Comparison of ENCODE assay signal across 1 cellular context in the genomic region with DNA sequence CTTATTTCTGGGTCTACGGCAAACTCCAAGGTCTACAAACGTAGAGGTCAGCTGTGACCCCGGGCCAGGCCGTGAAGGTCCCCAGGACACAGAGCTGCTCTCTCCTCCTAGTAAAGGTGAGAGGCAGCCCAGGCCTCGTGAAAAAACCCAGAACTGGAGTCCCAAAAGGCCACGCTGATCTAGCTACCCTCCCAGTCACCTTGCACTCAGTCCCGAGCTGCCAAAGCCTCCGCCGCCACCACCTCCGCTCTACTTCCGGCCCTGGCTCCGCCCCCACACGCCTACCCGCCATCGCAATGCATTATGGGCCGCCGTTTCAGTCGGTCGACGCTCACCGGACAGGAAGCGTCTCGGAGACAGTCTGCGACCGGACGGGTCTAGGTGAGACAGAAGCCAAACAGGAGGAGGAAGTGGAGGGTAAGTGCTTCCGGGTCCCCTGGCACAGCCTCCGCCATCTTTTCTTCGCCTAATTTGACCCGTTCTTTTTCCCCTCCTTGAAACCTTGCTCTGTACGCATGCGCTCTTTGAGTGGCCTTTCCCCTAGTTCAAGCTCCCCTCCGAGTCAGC.
TF ChIP-seq lines count a peak whose summit lies in the region.

A gene with protein sequence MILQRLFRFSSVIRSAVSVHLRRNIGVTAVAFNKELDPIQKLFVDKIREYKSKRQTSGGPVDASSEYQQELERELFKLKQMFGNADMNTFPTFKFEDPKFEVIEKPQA (minus strand): TSS at position 251 of the 567 bp plus-strand sequence. CDS start 5,110 bp downstream, outside the sequence.
A gene (plus strand): TSS at position 319 of the 567 bp plus-strand sequence. CDS start 6,627 bp downstream, outside the sequence.

TF ChIP-seq in HepG2, 621 proteins besides CTCF, POLR2A, EP300 and RAD21 (continued from another document and continues in another):
- TF ChIP-seq, protein P1, sequence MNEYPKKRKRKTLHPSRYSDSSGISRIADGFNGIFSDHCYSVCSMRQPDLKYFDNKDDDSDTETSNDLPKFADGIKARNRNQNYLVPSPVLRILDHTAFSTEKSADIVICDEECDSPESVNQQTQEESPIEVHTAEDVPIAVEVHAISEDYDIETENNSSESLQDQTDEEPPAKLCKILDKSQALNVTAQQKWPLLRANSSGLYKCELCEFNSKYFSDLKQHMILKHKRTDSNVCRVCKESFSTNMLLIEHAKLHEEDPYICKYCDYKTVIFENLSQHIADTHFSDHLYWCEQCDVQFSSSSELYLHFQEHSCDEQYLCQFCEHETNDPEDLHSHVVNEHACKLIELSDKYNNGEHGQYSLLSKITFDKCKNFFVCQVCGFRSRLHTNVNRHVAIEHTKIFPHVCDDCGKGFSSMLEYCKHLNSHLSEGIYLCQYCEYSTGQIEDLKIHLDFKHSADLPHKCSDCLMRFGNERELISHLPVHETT (CRISPR knock-in tag; conservative IDR thresholded peaks at IDR 0.05), result peak; percentile 100
- TF ChIP-seq, protein P2, sequence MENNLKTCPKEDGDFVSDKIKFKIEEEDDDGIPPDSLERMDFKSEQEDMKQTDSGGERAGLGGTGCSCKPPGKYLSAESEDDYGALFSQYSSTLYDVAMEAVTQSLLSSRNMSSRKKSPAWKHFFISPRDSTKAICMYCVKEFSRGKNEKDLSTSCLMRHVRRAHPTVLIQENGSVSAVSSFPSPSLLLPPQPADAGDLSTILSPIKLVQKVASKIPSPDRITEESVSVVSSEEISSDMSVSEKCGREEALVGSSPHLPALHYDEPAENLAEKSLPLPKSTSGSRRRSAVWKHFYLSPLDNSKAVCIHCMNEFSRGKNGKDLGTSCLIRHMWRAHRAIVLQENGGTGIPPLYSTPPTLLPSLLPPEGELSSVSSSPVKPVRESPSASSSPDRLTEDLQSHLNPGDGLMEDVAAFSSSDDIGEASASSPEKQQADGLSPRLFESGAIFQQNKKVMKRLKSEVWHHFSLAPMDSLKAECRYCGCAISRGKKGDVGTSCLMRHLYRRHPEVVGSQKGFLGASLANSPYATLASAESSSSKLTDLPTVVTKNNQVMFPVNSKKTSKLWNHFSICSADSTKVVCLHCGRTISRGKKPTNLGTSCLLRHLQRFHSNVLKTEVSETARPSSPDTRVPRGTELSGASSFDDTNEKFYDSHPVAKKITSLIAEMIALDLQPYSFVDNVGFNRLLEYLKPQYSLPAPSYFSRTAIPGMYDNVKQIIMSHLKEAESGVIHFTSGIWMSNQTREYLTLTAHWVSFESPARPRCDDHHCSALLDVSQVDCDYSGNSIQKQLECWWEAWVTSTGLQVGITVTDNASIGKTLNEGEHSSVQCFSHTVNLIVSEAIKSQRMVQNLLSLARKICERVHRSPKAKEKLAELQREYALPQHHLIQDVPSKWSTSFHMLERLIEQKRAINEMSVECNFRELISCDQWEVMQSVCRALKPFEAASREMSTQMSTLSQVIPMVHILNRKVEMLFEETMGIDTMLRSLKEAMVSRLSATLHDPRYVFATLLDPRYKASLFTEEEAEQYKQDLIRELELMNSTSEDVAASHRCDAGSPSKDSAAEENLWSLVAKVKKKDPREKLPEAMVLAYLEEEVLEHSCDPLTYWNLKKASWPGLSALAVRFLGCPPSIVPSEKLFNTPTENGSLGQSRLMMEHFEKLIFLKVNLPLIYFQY (CRISPR knock-in tag; IDR thresholded peaks at IDR 0.05; ENCODE audit: borderline replicate concordance), result no peak
- TF ChIP-seq, protein P3, sequence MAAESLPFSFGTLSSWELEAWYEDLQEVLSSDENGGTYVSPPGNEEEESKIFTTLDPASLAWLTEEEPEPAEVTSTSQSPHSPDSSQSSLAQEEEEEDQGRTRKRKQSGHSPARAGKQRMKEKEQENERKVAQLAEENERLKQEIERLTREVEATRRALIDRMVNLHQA (CRISPR knock-in tag; IDR thresholded peaks at IDR 0.05), result no peak
- TF ChIP-seq, protein P4, sequence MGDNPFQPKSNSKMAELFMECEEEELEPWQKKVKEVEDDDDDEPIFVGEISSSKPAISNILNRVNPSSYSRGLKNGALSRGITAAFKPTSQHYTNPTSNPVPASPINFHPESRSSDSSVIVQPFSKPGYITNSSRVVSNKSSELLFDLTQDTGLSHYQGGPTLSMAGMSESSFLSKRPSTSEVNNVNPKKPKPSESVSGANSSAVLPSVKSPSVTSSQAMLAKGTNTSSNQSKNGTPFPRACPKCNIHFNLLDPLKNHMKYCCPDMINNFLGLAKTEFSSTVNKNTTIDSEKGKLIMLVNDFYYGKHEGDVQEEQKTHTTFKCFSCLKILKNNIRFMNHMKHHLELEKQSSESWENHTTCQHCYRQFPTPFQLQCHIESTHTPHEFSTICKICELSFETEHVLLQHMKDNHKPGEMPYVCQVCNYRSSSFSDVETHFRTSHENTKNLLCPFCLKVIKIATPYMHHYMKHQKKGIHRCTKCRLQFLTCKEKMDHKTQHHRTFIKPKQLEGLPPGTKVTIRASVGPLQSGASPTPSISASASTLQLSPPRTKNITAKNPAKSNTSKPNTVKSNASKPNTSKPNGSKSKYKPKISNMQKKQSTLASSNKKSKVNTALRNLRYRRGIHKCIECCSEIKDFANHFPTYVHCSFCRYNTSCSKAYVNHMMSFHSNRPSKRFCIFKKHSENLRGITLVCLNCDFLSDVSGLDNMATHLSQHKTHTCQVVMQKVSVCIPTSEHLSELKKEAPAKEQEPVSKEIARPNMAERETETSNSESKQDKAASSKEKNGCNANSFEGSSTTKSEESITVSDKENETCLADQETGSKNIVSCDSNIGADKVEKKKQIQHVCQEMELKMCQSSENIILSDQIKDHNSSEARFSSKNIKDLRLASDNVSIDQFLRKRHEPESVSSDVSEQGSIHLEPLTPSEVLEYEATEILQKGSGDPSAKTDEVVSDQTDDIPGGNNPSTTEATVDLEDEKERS (CRISPR knock-in tag; IDR thresholded peaks at IDR 0.05), result peak; percentile 80
- no peak for TF ChIP-seq ZNF460 (CRISPR knock-in tag; IDR thresholded peaks at IDR 0.05; ENCODE audit: borderline replicate concordance)
- no peak for TF ChIP-seq ZNF619 (CRISPR knock-in tag; IDR thresholded peaks at IDR 0.05)
- TF ChIP-seq, protein P5, sequence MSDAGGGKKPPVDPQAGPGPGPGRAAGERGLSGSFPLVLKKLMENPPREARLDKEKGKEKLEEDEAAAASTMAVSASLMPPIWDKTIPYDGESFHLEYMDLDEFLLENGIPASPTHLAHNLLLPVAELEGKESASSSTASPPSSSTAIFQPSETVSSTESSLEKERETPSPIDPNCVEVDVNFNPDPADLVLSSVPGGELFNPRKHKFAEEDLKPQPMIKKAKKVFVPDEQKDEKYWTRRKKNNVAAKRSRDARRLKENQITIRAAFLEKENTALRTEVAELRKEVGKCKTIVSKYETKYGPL (CRISPR knock-in tag; IDR thresholded peaks at IDR 0.05), result no peak
- TF ChIP-seq, protein P6, sequence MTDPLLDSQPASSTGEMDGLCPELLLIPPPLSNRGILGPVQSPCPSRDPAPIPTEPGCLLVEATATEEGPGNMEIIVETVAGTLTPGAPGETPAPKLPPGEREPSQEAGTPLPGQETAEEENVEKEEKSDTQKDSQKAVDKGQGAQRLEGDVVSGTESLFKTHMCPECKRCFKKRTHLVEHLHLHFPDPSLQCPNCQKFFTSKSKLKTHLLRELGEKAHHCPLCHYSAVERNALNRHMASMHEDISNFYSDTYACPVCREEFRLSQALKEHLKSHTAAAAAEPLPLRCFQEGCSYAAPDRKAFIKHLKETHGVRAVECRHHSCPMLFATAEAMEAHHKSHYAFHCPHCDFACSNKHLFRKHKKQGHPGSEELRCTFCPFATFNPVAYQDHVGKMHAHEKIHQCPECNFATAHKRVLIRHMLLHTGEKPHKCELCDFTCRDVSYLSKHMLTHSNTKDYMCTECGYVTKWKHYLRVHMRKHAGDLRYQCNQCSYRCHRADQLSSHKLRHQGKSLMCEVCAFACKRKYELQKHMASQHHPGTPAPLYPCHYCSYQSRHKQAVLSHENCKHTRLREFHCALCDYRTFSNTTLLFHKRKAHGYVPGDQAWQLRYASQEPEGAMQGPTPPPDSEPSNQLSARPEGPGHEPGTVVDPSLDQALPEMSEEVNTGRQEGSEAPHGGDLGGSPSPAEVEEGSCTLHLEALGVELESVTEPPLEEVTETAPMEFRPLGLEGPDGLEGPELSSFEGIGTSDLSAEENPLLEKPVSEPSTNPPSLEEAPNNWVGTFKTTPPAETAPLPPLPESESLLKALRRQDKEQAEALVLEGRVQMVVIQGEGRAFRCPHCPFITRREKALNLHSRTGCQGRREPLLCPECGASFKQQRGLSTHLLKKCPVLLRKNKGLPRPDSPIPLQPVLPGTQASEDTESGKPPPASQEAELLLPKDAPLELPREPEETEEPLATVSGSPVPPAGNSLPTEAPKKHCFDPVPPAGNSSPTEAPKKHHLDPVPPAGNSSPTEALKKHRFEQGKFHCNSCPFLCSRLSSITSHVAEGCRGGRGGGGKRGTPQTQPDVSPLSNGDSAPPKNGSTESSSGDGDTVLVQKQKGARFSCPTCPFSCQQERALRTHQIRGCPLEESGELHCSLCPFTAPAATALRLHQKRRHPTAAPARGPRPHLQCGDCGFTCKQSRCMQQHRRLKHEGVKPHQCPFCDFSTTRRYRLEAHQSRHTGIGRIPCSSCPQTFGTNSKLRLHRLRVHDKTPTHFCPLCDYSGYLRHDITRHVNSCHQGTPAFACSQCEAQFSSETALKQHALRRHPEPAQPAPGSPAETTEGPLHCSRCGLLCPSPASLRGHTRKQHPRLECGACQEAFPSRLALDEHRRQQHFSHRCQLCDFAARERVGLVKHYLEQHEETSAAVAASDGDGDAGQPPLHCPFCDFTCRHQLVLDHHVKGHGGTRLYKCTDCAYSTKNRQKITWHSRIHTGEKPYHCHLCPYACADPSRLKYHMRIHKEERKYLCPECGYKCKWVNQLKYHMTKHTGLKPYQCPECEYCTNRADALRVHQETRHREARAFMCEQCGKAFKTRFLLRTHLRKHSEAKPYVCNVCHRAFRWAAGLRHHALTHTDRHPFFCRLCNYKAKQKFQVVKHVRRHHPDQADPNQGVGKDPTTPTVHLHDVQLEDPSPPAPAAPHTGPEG (CRISPR knock-in tag; IDR thresholded peaks at IDR 0.05), result no peak
- no peak for TF ChIP-seq KDM3A (CRISPR knock-in tag; IDR thresholded peaks at IDR 0.05; ENCODE audit: low read depth)
- TF ChIP-seq, protein P7, sequence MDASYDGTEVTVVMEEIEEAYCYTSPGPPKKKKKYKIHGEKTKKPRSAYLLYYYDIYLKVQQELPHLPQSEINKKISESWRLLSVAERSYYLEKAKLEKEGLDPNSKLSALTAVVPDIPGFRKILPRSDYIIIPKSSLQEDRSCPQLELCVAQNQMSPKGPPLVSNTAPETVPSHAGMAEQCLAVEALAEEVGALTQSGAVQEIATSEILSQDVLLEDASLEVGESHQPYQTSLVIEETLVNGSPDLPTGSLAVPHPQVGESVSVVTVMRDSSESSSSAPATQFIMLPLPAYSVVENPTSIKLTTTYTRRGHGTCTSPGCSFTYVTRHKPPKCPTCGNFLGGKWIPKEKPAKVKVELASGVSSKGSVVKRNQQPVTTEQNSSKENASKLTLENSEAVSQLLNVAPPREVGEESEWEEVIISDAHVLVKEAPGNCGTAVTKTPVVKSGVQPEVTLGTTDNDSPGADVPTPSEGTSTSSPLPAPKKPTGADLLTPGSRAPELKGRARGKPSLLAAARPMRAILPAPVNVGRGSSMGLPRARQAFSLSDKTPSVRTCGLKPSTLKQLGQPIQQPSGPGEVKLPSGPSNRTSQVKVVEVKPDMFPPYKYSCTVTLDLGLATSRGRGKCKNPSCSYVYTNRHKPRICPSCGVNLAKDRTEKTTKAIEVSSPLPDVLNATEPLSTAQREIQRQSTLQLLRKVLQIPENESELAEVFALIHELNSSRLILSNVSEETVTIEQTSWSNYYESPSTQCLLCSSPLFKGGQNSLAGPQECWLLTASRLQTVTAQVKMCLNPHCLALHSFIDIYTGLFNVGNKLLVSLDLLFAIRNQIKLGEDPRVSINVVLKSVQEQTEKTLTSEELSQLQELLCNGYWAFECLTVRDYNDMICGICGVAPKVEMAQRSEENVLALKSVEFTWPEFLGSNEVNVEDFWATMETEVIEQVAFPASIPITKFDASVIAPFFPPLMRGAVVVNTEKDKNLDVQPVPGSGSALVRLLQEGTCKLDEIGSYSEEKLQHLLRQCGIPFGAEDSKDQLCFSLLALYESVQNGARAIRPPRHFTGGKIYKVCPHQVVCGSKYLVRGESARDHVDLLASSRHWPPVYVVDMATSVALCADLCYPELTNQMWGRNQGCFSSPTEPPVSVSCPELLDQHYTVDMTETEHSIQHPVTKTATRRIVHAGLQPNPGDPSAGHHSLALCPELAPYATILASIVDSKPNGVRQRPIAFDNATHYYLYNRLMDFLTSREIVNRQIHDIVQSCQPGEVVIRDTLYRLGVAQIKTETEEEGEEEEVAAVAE (CRISPR knock-in tag; IDR thresholded peaks at IDR 0.05; ENCODE audit: borderline replicate concordance), result no peak; the same call in 1 of the 2 replicates
- TF ChIP-seq, protein P8, sequence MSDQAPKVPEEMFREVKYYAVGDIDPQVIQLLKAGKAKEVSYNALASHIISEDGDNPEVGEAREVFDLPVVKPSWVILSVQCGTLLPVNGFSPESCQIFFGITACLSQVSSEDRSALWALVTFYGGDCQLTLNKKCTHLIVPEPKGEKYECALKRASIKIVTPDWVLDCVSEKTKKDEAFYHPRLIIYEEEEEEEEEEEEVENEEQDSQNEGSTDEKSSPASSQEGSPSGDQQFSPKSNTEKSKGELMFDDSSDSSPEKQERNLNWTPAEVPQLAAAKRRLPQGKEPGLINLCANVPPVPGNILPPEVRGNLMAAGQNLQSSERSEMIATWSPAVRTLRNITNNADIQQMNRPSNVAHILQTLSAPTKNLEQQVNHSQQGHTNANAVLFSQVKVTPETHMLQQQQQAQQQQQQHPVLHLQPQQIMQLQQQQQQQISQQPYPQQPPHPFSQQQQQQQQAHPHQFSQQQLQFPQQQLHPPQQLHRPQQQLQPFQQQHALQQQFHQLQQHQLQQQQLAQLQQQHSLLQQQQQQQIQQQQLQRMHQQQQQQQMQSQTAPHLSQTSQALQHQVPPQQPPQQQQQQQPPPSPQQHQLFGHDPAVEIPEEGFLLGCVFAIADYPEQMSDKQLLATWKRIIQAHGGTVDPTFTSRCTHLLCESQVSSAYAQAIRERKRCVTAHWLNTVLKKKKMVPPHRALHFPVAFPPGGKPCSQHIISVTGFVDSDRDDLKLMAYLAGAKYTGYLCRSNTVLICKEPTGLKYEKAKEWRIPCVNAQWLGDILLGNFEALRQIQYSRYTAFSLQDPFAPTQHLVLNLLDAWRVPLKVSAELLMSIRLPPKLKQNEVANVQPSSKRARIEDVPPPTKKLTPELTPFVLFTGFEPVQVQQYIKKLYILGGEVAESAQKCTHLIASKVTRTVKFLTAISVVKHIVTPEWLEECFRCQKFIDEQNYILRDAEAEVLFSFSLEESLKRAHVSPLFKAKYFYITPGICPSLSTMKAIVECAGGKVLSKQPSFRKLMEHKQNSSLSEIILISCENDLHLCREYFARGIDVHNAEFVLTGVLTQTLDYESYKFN (CRISPR knock-in tag; conservative IDR thresholded peaks at IDR 0.05), result peak; percentile 49
- TF ChIP-seq, protein P9, sequence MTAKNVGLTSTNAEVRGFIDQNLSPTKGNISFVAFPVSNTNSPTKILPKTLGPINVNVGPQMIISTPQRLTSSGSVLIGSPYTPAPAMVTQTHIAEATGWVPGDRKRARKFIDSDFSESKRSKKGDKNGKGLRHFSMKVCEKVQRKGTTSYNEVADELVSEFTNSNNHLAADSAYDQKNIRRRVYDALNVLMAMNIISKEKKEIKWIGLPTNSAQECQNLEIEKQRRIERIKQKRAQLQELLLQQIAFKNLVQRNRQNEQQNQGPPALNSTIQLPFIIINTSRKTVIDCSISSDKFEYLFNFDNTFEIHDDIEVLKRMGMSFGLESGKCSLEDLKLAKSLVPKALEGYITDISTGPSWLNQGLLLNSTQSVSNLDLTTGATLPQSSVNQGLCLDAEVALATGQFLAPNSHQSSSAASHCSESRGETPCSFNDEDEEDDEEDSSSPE (CRISPR knock-in tag; IDR thresholded peaks at IDR 0.05), result peak; percentile 19; the same call in 1 of the 2 replicates
- no peak for TF ChIP-seq IKZF4 (CRISPR knock-in tag; IDR thresholded peaks at IDR 0.05; ENCODE audit: borderline replicate concordance, low read depth, not compliant biosample characterization)
